ENCODE assay signal across 24 cellular contexts in genomic region chr15:77219846-77220245, GRCh38.
DNase-seq lines count a peak whose midpoint lies in the region; ATAC-seq, FAIRE-seq and TF ChIP-seq lines count a peak whose summit lies in the region.
"Had no signal": no experiment of that assay in that cellular context is flagged by ENCODE, and none has a peak within 500 bp of the region (broad histone marks: within the 10 kb centered on the region; RNA-seq: fewer than 3 reads in every experiment).

No MANE protein-coding gene starts in this region.

- no peak overlapping the region for H3K27ac ChIP-seq in pancreas
- H3K27ac ChIP-seq: 22Rv1 had no signal

- H3K4me1 ChIP-seq in pancreas, result peaks cover 11 to 19% (median 16%) of the 10 kb centered on the region in 3 donors

- 91 to 95% methylated on average over 1 of the region's 1 CpG for WGBS in pancreas, 2 donors

- no peaks in the 10 kb centered on the region for H3K9me3 ChIP-seq in pancreas
- H3K9me3 ChIP-seq: BE2C had no signal

- no peaks in the 10 kb centered on the region for H3K36me3 ChIP-seq in pancreas
- H3K36me3 ChIP-seq: BE2C had no signal

- H3K36me3 Mint-ChIP-seq in endothelial cell (ENCODE audit: low read depth, unreplicated experiment), result peaks cover 13% of the 10 kb centered on the region
- H3K36me3 Mint-ChIP-seq: CD4-positive, CD25-positive, alpha-beta regulatory T cell had no signal

- DNase-seq in GM18507 (ENCODE audit: extremely low spot score, insufficient read length, low read depth), result no peak
- peak; percentile 40 for DNase-seq in fibroblast of gingiva (ENCODE audit: low read depth)
- DNase-seq in pancreas, result no peak
- DNase-seq in endothelial cell (ENCODE audit: low spot score), result no peak
- DNase-seq in HUDEP-2 (lab: John Stamatoyannopoulos, UW; ENCODE audit: unreplicated experiment in 76 of 76), result no peak
- DNase-seq: BE2C; C1 segment of cervical spinal cord; CD4-positive, CD25-positive, alpha-beta regulatory T cell; CD8-positive, alpha-beta memory T cell; COR-L47; DMS 273 treated with DMSO at 0.1 percent for 48 hours; DMS53; DND-41; HCEC 1CT; HFFc6; IMR-90 had no signal

- no peak for ATAC-seq in pancreas
- no peak for ATAC-seq in HG03139 (IDR thresholded peaks at IDR 0.05; ENCODE audit: unreplicated experiment)
- ATAC-seq: GM23338, K562 had no signal

- FAIRE-seq in A204.1 (lab: Jason Lieb, UNC) (peak; percentile 53), GM18507 (lab: Jason Lieb, UNC) (peak; percentile 29), pancreas (lab: Jason Lieb, UNC) (peak; percentile 56)
- FAIRE-seq: G401.6, GM12891, H54, K562 had no signal

- peaks cover 27% of the 10 kb centered on the region for H3K4me1 Mint-ChIP-seq in endothelial cell (ENCODE audit: unreplicated experiment)

- H3K27ac Mint-ChIP-seq in endothelial cell (ENCODE audit: unreplicated experiment), result no peak overlapping the region
- H3K27ac Mint-ChIP-seq: CD4-positive, CD25-positive, alpha-beta regulatory T cell; CD8-positive, alpha-beta memory T cell; HFFc6 had no signal

- H3K4me3 Mint-ChIP-seq in endothelial cell (ENCODE audit: unreplicated experiment), result no peak overlapping the region
- H3K4me3 Mint-ChIP-seq: CD4-positive, CD25-positive, alpha-beta regulatory T cell; CD8-positive, alpha-beta memory T cell; GM23338; HFFc6 had no signal

- H3K9me3 Mint-ChIP-seq in endothelial cell (ENCODE audit: unreplicated experiment), result no peaks in the 10 kb centered on the region
- H3K9me3 Mint-ChIP-seq: CD8-positive, alpha-beta memory T cell; GM23338; HFFc6 had no signal

- intact Hi-C loops in pancreas (cut with DNase I), result no loop called here

- H3K4me3 ChIP-seq in pancreas, result no peak overlapping the region
- H3K4me3 ChIP-seq: GM23338, K562 had no signal

- peaks cover 3% of the 10 kb centered on the region for H3K27me3 Mint-ChIP-seq in endothelial cell (ENCODE audit: unreplicated experiment)
- H3K27me3 Mint-ChIP-seq: CD4-positive, CD25-positive, alpha-beta regulatory T cell; CD8-positive, alpha-beta memory T cell had no signal

- TF ChIP-seq CTCF in pancreas (IDR thresholded peaks at IDR 0.05) (no peak), endothelial cell (IDR thresholded peaks at IDR 0.05; ENCODE audit: unreplicated experiment) (no peak)

- no peaks in the 10 kb centered on the region for H3K27me3 ChIP-seq in pancreas
